In the genomic region with DNA sequence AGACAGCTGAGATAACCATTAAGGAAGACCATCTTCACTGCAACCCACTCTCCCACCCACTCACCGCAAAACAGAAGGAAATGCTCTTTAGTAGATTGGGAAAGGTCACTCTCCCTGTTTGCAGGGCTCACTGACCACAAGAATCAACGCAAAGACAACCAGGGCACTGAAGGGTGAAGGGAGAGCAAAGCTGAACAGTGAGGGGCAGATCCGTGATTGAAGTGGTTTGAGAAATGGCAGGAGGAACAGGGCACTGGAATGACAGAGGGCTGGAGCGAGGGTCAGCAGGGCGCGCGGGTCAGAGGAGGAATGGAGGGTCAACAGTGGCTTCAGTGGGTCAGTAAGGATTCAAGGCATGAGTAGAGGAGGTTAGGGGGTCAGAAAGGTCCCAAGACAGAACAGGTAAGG, we compare ENCODE assay signal across 8 cellular contexts. TPM values are rescaled to one million over a fixed set of nuclear protein-coding genes. Genes with fewer than 3 reads are reported as not detected.
DNase-seq lines count a peak whose midpoint lies in the region; ATAC-seq and TF ChIP-seq lines count a peak whose summit lies in the region.

No MANE protein-coding gene starts in this region.

- intact Hi-C loops in cardiac septum (cut with DNase I): no loop called here

- DNase-seq in cardiac muscle cell (ENCODE audit: low read depth in 1 of 2, low spot score in 1 of 2) (peak in 1 of 2 donors; percentile 6), cardiac septum (ENCODE audit: low spot score) (no peak), NT2/D1 (ENCODE audit: low read depth, low spot score) (no peak), DMS 273 (lab: John Stamatoyannopoulos, UW; ENCODE audit: unreplicated experiment) (no peak)
- no peak for DNase-seq in effector memory CD8-positive, alpha-beta T cell
- DNase-seq in natural killer cell treated with Interleukin-12 subunit alpha and Interleukin-12 subunit beta and Interleukin-15 and Interleukin-18, amount 100 ng/mL, for 72 hours (ENCODE audit: low spot score): no peak
- DNase-seq in stimulated activated CD4-positive, alpha-beta T cell treated with anti-CD3 and anti-CD28 coated beads, Interleukin-1b, Interleukin-23, amount 100 ng/mL, for 48 hours: no peak

- H3K27me3 ChIP-seq in cardiac muscle cell (no peaks in the 10 kb centered on the region), NT2/D1 (ENCODE audit: insufficient read depth, insufficient read length) (no peaks in the 10 kb centered on the region)

- H3K4me1 ChIP-seq in cardiac muscle cell (ENCODE audit: low read depth): peaks cover 13% of the 10 kb centered on the region
- no peaks in the 10 kb centered on the region for H3K4me1 ChIP-seq in NT2/D1 (ENCODE audit: insufficient read depth, insufficient read length)

- H3K4me3 Mint-ChIP-seq in effector memory CD8-positive, alpha-beta T cell: peak overlapping the region; percentile 94
- peak overlapping the region; percentile 99 for H3K4me3 Mint-ChIP-seq in natural killer cell treated with Interleukin-12 subunit alpha and Interleukin-12 subunit beta and Interleukin-15 and Interleukin-18, amount 100 ng/mL, for 72 hours

- peak overlapping the region; percentile 92 for H3K9ac ChIP-seq in NT2/D1 (ENCODE audit: insufficient read length, low read depth)

- H3K27me3 Mint-ChIP-seq in effector memory CD8-positive, alpha-beta T cell: no peaks in the 10 kb centered on the region
- no peaks in the 10 kb centered on the region for H3K27me3 Mint-ChIP-seq in natural killer cell treated with Interleukin-12 subunit alpha and Interleukin-12 subunit beta and Interleukin-15 and Interleukin-18, amount 100 ng/mL, for 72 hours

- H3K4me3 ChIP-seq in cardiac muscle cell (peak overlapping the region; percentile 60), NT2/D1 (ENCODE audit: insufficient read length, low read depth) (peak overlapping the region; percentile 91)

- peaks cover 33 to 45% of the 10 kb centered on the region in 2 donors for H3K4me1 Mint-ChIP-seq in effector memory CD8-positive, alpha-beta T cell (ENCODE audit: low read depth in 2 of 2)
- peaks cover 45 to 48% of the 10 kb centered on the region in 2 donors for H3K4me1 Mint-ChIP-seq in natural killer cell treated with Interleukin-12 subunit alpha and Interleukin-12 subunit beta and Interleukin-15 and Interleukin-18, amount 100 ng/mL, for 72 hours (ENCODE audit: low read depth in 2 of 2)

- H3K36me3 Mint-ChIP-seq in effector memory CD8-positive, alpha-beta T cell (ENCODE audit: insufficient read depth): peaks cover 10% of the 10 kb centered on the region
- H3K36me3 Mint-ChIP-seq in natural killer cell treated with Interleukin-12 subunit alpha and Interleukin-12 subunit beta and Interleukin-15 and Interleukin-18, amount 100 ng/mL, for 72 hours: peaks cover 14% of the 10 kb centered on the region

- peak overlapping the region; percentile 96 to 97 for H3K27ac Mint-ChIP-seq in effector memory CD8-positive, alpha-beta T cell
- peak overlapping the region; percentile 78 to 88 for H3K27ac Mint-ChIP-seq in natural killer cell treated with Interleukin-12 subunit alpha and Interleukin-12 subunit beta and Interleukin-15 and Interleukin-18, amount 100 ng/mL, for 72 hours

- peak overlapping the region; percentile 61 for H3K27ac ChIP-seq in cardiac muscle cell

- no peak for ATAC-seq in effector memory CD8-positive, alpha-beta T cell (replicated peaks)
- no peak for ATAC-seq in natural killer cell treated with Interleukin-12 subunit alpha and Interleukin-12 subunit beta and Interleukin-15 and Interleukin-18, amount 100 ng/mL, for 72 hours
- ATAC-seq in GM18517 (IDR thresholded peaks at IDR 0.05; ENCODE audit: unreplicated experiment): no peak

- H3K9me3 ChIP-seq in cardiac muscle cell (ENCODE audit: low read depth): no peaks in the 10 kb centered on the region
- H3K9me3 ChIP-seq in NT2/D1 (ENCODE audit: insufficient read depth, low read length): no peaks in the 10 kb centered on the region

- no peaks in the 10 kb centered on the region for H3K36me3 ChIP-seq in cardiac muscle cell
- peaks cover 13% of the 10 kb centered on the region for H3K36me3 ChIP-seq in NT2/D1 (ENCODE audit: insufficient read depth, insufficient read length, low read length)

- no peaks in the 10 kb centered on the region for H3K9me3 Mint-ChIP-seq in effector memory CD8-positive, alpha-beta T cell
- H3K9me3 Mint-ChIP-seq in natural killer cell treated with Interleukin-12 subunit alpha and Interleukin-12 subunit beta and Interleukin-15 and Interleukin-18, amount 100 ng/mL, for 72 hours: no peaks in the 10 kb centered on the region

- TF ChIP-seq CTCF in cardiac muscle cell (IDR thresholded peaks at IDR 0.05; ENCODE audit: low read depth, low read length): no peak

RNA-seq across cellular contexts. Expression of a gene that starts 0.5 kb away (rescaled TPM):
- total RNA-seq in cardiac muscle cell (19.1 and 20.1 TPM in 2 replicates), cardiac septum (12.5 TPM)
- 25.3 and 35.8 TPM in 2 replicates for polyA plus RNA-seq in cardiac muscle cell
- total RNA-seq in natural killer cell treated with Interleukin-12 subunit alpha and Interleukin-12 subunit beta and Interleukin-15 and Interleukin-18, amount 100 ng/mL, for 72 hours: 10 to 100 TPM; 33.7 to 35.6 TPM

RNA-seq across cellular contexts. Expression of a gene that starts 11.6 kb away (rescaled TPM):
- 29.2 and 41.8 TPM in 2 replicates for total RNA-seq in cardiac muscle cell
- 14.4 and 25.3 TPM in 2 replicates for polyA plus RNA-seq in cardiac muscle cell
- 7.3 TPM for total RNA-seq in cardiac septum
- 10 to 100 TPM; 31.8 to 40.7 TPM for total RNA-seq in natural killer cell treated with Interleukin-12 subunit alpha and Interleukin-12 subunit beta and Interleukin-15 and Interleukin-18, amount 100 ng/mL, for 72 hours
